Comparison of ENCODE assay signal across 1 cellular context in the genomic region with DNA sequence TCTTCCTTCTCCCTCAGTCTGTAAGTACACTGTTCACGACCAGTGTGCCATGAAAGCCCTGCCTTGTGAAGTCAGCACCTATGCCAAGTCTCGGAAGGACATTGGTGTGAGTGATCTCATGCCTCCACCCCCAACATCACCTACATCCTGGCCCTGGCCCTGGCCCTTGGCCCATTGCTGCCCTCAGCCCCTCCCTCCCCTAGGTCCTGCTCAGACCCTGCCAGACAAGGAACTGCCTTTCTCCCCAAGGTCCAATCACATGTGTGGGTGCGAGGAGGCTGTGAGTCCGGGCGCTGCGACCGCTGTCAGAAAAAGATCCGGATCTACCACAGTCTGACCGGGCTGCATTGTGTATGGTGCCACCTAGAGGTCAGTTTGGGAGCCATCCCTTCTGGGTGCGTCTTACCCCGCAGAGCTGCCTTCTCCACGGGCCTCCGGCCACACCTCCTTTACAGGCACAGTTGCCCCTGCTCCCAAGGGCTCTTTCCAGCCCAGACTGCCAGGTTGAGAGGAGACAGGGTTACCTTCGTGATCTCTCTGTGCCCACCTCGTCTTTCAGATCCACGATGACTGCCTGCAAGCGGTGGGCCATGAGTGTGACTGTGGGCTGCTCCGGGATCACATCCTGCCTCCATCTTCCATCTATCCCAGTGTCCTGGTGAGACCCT.
TF ChIP-seq lines count a peak whose summit lies in the region.

No MANE protein-coding gene starts in this region.

TF ChIP-seq in WTC11, 78 proteins besides CTCF, POLR2A, EP300 and RAD21 (continued from another document):
- TF ChIP-seq, protein P1, sequence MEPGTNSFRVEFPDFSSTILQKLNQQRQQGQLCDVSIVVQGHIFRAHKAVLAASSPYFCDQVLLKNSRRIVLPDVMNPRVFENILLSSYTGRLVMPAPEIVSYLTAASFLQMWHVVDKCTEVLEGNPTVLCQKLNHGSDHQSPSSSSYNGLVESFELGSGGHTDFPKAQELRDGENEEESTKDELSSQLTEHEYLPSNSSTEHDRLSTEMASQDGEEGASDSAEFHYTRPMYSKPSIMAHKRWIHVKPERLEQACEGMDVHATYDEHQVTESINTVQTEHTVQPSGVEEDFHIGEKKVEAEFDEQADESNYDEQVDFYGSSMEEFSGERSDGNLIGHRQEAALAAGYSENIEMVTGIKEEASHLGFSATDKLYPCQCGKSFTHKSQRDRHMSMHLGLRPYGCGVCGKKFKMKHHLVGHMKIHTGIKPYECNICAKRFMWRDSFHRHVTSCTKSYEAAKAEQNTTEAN (CRISPR knock-in tag; IDR thresholded peaks at IDR 0.05), result no peak
- TF ChIP-seq TP53 (CRISPR knock-in tag; IDR thresholded peaks at IDR 0.05), result no peak
- no peak for TF ChIP-seq ZNF138 (CRISPR knock-in tag; conservative IDR thresholded peaks at IDR 0.05)
- no peak for TF ChIP-seq ATF1 (CRISPR knock-in tag; IDR thresholded peaks at IDR 0.05)
- TF ChIP-seq, protein P2, sequence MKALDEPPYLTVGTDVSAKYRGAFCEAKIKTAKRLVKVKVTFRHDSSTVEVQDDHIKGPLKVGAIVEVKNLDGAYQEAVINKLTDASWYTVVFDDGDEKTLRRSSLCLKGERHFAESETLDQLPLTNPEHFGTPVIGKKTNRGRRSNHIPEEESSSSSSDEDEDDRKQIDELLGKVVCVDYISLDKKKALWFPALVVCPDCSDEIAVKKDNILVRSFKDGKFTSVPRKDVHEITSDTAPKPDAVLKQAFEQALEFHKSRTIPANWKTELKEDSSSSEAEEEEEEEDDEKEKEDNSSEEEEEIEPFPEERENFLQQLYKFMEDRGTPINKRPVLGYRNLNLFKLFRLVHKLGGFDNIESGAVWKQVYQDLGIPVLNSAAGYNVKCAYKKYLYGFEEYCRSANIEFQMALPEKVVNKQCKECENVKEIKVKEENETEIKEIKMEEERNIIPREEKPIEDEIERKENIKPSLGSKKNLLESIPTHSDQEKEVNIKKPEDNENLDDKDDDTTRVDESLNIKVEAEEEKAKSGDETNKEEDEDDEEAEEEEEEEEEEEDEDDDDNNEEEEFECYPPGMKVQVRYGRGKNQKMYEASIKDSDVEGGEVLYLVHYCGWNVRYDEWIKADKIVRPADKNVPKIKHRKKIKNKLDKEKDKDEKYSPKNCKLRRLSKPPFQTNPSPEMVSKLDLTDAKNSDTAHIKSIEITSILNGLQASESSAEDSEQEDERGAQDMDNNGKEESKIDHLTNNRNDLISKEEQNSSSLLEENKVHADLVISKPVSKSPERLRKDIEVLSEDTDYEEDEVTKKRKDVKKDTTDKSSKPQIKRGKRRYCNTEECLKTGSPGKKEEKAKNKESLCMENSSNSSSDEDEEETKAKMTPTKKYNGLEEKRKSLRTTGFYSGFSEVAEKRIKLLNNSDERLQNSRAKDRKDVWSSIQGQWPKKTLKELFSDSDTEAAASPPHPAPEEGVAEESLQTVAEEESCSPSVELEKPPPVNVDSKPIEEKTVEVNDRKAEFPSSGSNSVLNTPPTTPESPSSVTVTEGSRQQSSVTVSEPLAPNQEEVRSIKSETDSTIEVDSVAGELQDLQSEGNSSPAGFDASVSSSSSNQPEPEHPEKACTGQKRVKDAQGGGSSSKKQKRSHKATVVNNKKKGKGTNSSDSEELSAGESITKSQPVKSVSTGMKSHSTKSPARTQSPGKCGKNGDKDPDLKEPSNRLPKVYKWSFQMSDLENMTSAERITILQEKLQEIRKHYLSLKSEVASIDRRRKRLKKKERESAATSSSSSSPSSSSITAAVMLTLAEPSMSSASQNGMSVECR (CRISPR knock-in tag; IDR thresholded peaks at IDR 0.05; ENCODE audit: borderline replicate concordance), result no peak
- no peak for TF ChIP-seq CBFB (CRISPR knock-in tag; IDR thresholded peaks at IDR 0.05; ENCODE audit: low read depth)
- peak; percentile 11; the same call in 1 of the 2 replicates for TF ChIP-seq ZNF423 (CRISPR knock-in tag; IDR thresholded peaks at IDR 0.05)
- TF ChIP-seq FOXP1 (CRISPR knock-in tag; IDR thresholded peaks at IDR 0.05; ENCODE audit: borderline replicate concordance), result 0 out of 2 replicates have a peak, but pooled peaks have one; percentile 33
- no peak for TF ChIP-seq IRF2 (CRISPR knock-in tag; IDR thresholded peaks at IDR 0.05; ENCODE audit: borderline replicate concordance, low read depth)
- TF ChIP-seq EMX1 (CRISPR knock-in tag; IDR thresholded peaks at IDR 0.05), result no peak
- no peak for TF ChIP-seq RELA (CRISPR knock-in tag; IDR thresholded peaks at IDR 0.05; ENCODE audit: borderline replicate concordance)
- TF ChIP-seq ZNF232 (CRISPR knock-in tag; IDR thresholded peaks at IDR 0.05), result no peak
- no peak for TF ChIP-seq NR3C1 (CRISPR knock-in tag; conservative IDR thresholded peaks at IDR 0.05; ENCODE audit: low read depth)
- TF ChIP-seq OVOL2 (CRISPR knock-in tag; IDR thresholded peaks at IDR 0.05; ENCODE audit: borderline replicate concordance), result no peak
